In the genomic region with DNA sequence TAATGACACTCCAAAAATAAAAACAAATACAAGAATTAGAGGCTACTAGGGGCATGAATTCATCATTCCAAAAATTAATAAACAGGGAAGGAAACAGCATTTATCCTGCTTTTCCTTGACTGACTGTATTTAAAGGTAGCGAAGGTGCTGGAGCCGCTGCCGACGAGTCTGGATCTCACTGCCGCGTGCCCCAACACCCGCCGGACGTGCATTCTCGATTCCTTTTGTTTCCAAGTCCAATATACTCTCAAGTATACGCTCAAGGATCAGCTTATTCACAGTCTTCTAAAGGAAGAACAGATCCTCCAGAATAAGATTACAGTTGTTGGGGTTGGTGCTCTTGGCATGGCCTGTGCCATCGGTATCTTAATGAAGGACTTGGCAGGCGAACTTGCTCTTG, we compare ENCODE assay signal across 1 cellular context.
TF ChIP-seq lines count a peak whose summit lies in the region.

No MANE protein-coding gene starts in this region.

TF ChIP-seq in IMR-90, 13 proteins besides CTCF, POLR2A, EP300 and RAD21:
- TF ChIP-seq CHD1 (IDR thresholded peaks at IDR 0.05; ENCODE audit: low read depth, low read length) = no peak
- TF ChIP-seq MAZ (IDR thresholded peaks at IDR 0.05; ENCODE audit: borderline replicate concordance, low read depth, low read length) = no peak
- no peak for TF ChIP-seq MXI1 (IDR thresholded peaks at IDR 0.05; ENCODE audit: borderline replicate concordance, low read depth, low read length)
- TF ChIP-seq FOS (IDR thresholded peaks at IDR 0.05; ENCODE audit: low read depth, low read length) = no peak
- TF ChIP-seq, protein P1, sequence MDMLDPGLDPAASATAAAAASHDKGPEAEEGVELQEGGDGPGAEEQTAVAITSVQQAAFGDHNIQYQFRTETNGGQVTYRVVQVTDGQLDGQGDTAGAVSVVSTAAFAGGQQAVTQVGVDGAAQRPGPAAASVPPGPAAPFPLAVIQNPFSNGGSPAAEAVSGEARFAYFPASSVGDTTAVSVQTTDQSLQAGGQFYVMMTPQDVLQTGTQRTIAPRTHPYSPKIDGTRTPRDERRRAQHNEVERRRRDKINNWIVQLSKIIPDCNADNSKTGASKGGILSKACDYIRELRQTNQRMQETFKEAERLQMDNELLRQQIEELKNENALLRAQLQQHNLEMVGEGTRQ (IDR thresholded peaks at IDR 0.05; ENCODE audit: low read depth, low read length) = no peak
- TF ChIP-seq MAFK (IDR thresholded peaks at IDR 0.05; ENCODE audit: low read depth, low read length) = no peak
- TF ChIP-seq RCOR1 (IDR thresholded peaks at IDR 0.05; ENCODE audit: insufficient replicate concordance, low read length) = no peak
- no peak for TF ChIP-seq CEBPB (IDR thresholded peaks at IDR 0.05; ENCODE audit: low read depth, low read length)
- TF ChIP-seq, protein P2, sequence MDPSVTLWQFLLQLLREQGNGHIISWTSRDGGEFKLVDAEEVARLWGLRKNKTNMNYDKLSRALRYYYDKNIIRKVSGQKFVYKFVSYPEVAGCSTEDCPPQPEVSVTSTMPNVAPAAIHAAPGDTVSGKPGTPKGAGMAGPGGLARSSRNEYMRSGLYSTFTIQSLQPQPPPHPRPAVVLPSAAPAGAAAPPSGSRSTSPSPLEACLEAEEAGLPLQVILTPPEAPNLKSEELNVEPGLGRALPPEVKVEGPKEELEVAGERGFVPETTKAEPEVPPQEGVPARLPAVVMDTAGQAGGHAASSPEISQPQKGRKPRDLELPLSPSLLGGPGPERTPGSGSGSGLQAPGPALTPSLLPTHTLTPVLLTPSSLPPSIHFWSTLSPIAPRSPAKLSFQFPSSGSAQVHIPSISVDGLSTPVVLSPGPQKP (IDR thresholded peaks at IDR 0.05; ENCODE audit: borderline replicate concordance, low read depth, low read length) = no peak
- no peak for TF ChIP-seq SMC3 (IDR thresholded peaks at IDR 0.05; ENCODE audit: low read depth, low read length)
